In the genomic region with DNA sequence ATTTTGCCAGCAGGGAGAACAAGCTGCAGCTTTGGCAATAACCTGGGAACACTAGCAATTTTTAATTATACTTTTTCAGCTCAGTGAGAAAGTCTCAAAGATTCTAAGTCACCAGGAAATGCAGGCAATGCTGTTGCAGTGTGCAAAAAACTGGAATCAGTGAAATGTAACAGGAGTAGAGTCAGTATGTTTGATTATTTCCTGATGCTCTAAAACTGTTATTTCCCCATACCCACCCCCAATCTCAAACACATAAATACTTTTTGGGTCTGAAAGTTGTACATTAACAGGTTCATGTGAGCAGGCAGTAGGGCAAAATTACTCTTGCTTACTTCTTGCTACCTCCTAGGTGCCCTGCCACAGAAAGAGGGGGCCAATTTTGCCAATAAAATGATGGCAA, we compare ENCODE assay signal across 12 cellular contexts.
"Had no signal": no experiment of that assay in that cellular context is flagged by ENCODE, and none has a peak within 500 bp of the region (broad histone marks: within the 10 kb centered on the region; RNA-seq: fewer than 3 reads in every experiment).

No MANE protein-coding gene starts in this region.

- H3K9me3 ChIP-seq: pancreas, thyroid gland had no signal

- H3K9ac ChIP-seq: neural progenitor cell had no signal

- H2AFZ ChIP-seq: neural progenitor cell had no signal

- H3K4me3 Mint-ChIP-seq: activated CD4-positive, alpha-beta T cell treated with anti-CD3 and anti-CD28 coated beads, Interleukin-2, amount 10 ng/mL, durations not matched to agents 7 days and 5 days; activated naive CD8-positive, alpha-beta T cell treated with anti-CD3 and anti-CD28 coated beads, Interleukin-2, amount 10 ng/mL, durations not matched to agents 7 days and 5 days; neural progenitor cell; stimulated activated effector memory CD8-positive, alpha-beta T cell treated with anti-CD3 and anti-CD28 coated beads, Interleukin-12 subunit alpha, Interleukin-12 subunit beta, amount 100 ng/mL, for 72 hours; T-helper 2 cell treated with Interferon-gamma antibody and Interleukin-4, amounts not matched to agents 5 μg/mL and 100 μg/mL, for 36 hours had no signal

- H3K27ac Mint-ChIP-seq: activated CD4-positive, alpha-beta T cell treated with anti-CD3 and anti-CD28 coated beads, Interleukin-2, amount 10 ng/mL, durations not matched to agents 7 days and 5 days; activated naive CD8-positive, alpha-beta T cell treated with anti-CD3 and anti-CD28 coated beads, Interleukin-2, amount 10 ng/mL, durations not matched to agents 7 days and 5 days; neural progenitor cell; stimulated activated effector memory CD8-positive, alpha-beta T cell treated with anti-CD3 and anti-CD28 coated beads, Interleukin-12 subunit alpha, Interleukin-12 subunit beta, amount 100 ng/mL, for 72 hours; T-helper 2 cell treated with Interferon-gamma antibody and Interleukin-4, amounts not matched to agents 5 μg/mL and 100 μg/mL, for 36 hours had no signal

- DNase-seq: activated CD4-positive, alpha-beta T cell treated with anti-CD3 and anti-CD28 coated beads, Interleukin-2, amount 10 ng/mL, durations not matched to agents 7 days and 5 days; activated naive CD4-positive, alpha-beta T cell; activated naive CD8-positive, alpha-beta T cell treated with anti-CD3 and anti-CD28 coated beads, Interleukin-2, amount 10 ng/mL, durations not matched to agents 7 days and 5 days; anterior cingulate cortex; effector CD8-positive, alpha-beta T cell; pancreas; thyroid gland had no signal

- H3K27me3 ChIP-seq: neural progenitor cell, pancreas, thyroid gland had no signal

- H3K4me3 ChIP-seq: lung, neural progenitor cell, pancreas, thyroid gland had no signal

- H3K4me1 ChIP-seq: pancreas, thyroid gland had no signal

- ATAC-seq: pancreas; stimulated activated effector memory CD8-positive, alpha-beta T cell treated with anti-CD3 and anti-CD28 coated beads, Interleukin-12 subunit alpha, Interleukin-12 subunit beta, amount 100 ng/mL, for 72 hours had no signal

- H3K27me3 Mint-ChIP-seq: activated CD4-positive, alpha-beta T cell treated with anti-CD3 and anti-CD28 coated beads, Interleukin-2, amount 10 ng/mL, durations not matched to agents 7 days and 5 days had no signal

- H3K27ac ChIP-seq: epithelial cell of prostate, neural progenitor cell, pancreas, thyroid gland had no signal

- H3K9me3 Mint-ChIP-seq: activated CD4-positive, alpha-beta T cell treated with anti-CD3 and anti-CD28 coated beads, Interleukin-2, amount 10 ng/mL, durations not matched to agents 7 days and 5 days; activated naive CD8-positive, alpha-beta T cell treated with anti-CD3 and anti-CD28 coated beads, Interleukin-2, amount 10 ng/mL, durations not matched to agents 7 days and 5 days; stimulated activated effector memory CD8-positive, alpha-beta T cell treated with anti-CD3 and anti-CD28 coated beads, Interleukin-12 subunit alpha, Interleukin-12 subunit beta, amount 100 ng/mL, for 72 hours; T-helper 2 cell treated with Interferon-gamma antibody and Interleukin-4, amounts not matched to agents 5 μg/mL and 100 μg/mL, for 36 hours had no signal

- H3K36me3 Mint-ChIP-seq: activated naive CD8-positive, alpha-beta T cell treated with anti-CD3 and anti-CD28 coated beads, Interleukin-2, amount 10 ng/mL, durations not matched to agents 7 days and 5 days; neural progenitor cell; stimulated activated effector memory CD8-positive, alpha-beta T cell treated with anti-CD3 and anti-CD28 coated beads, Interleukin-12 subunit alpha, Interleukin-12 subunit beta, amount 100 ng/mL, for 72 hours had no signal

- H3K4me2 ChIP-seq: neural progenitor cell had no signal

- H3K36me3 ChIP-seq: neural progenitor cell, pancreas, thyroid gland had no signal
